ENCODE assay signal across 1 cellular context in genomic region chr12:1877169-1877878, GRCh38.
TF ChIP-seq lines count a peak whose summit lies in the region.

No MANE protein-coding gene starts in this region.

TF ChIP-seq in HepG2, 621 proteins besides CTCF, POLR2A, EP300 and RAD21 (continued from another document):
- TF ChIP-seq ZNF652 (CRISPR knock-in tag; IDR thresholded peaks at IDR 0.05; ENCODE audit: borderline replicate concordance, low read depth) = 0 out of 2 replicates have a peak, but pooled peaks have one; percentile 15
TF ChIP-seq in HepG2: peak in this region for 1.
